In genomic region chr5:1883120-1883924, GRCh38 we compare ENCODE assay signal across 12 cellular contexts. TPM values are rescaled to one million over a fixed set of nuclear protein-coding genes. Genes with fewer than 3 reads are reported as not detected.
DNase-seq lines count a peak whose midpoint lies in the region; ATAC-seq and TF ChIP-seq lines count a peak whose summit lies in the region.
"Had no signal": no experiment of that assay in that cellular context is flagged by ENCODE, and none has a peak within 500 bp of the region (broad histone marks: within the 10 kb centered on the region; RNA-seq: fewer than 3 reads in every experiment).

No MANE protein-coding gene starts in this region.

- no CpG with 5 or more reads among the region's 78 CpGs for WGBS in iPS DF 6.9 (ENCODE audit: insufficient coverage, insufficient read length)
- WGBS in suprapubic skin: 1% methylated on average over 32 of the region's 78 CpGs

- POLR2A ChIA-PET in activated CD8-positive, alpha-beta T cell treated with anti-CD3 and anti-CD28 coated beads for 36 hours (lab: Charles Lee): no interaction called here
- POLR2A ChIA-PET in activated CD8-positive, alpha-beta T cell treated with anti-CD3 and anti-CD28 coated beads, Interleukin-2, amount 10 ng/mL, durations not matched to agents 7 days and 5 days (lab: Charles Lee): no interaction called here

- peaks cover 69% of the 10 kb centered on the region for H3K27me3 ChIP-seq in iPS DF 6.9 (ENCODE audit: control insufficient read depth, insufficient read depth, low read length)
- peaks cover 100% of the 10 kb centered on the region for H3K27me3 ChIP-seq in suprapubic skin

- peaks cover 6% of the 10 kb centered on the region for H3K4me1 Mint-ChIP-seq in activated CD8-positive, alpha-beta T cell treated with anti-CD3 and anti-CD28 coated beads for 36 hours (ENCODE audit: low read depth)
- H3K4me1 Mint-ChIP-seq in activated CD8-positive, alpha-beta T cell treated with anti-CD3 and anti-CD28 coated beads, Interleukin-2, amount 10 ng/mL, durations not matched to agents 7 days and 5 days (ENCODE audit: low read depth): peaks cover 4% of the 10 kb centered on the region
- H3K4me1 Mint-ChIP-seq in activated T-cell treated with anti-CD3 and anti-CD28 coated beads, Interleukin-2, amount 50 U/mL, for 72 hours (ENCODE audit: low read depth): peaks cover 8% of the 10 kb centered on the region

- H3K4me3 ChIP-seq in iPS DF 6.9 (ENCODE audit: low read length) (peak overlapping the region; percentile 22; the same call in 1 of the 2 replicates), suprapubic skin (peak overlapping the region; percentile 60)

- H3K27ac ChIP-seq in iPS DF 6.9 (ENCODE audit: low read length): no peak overlapping the region
- peak overlapping the region; percentile 66 for H3K27ac ChIP-seq in suprapubic skin

- intact Hi-C loops in activated CD8-positive, alpha-beta T cell treated with anti-CD3 and anti-CD28 coated beads for 36 hours (cut with micrococcal nuclease): loop anchor here (10.0 kb wide), 1 partner anchor 861 kb away; no protein-coding TSS in a partner anchor

- H3K4me1 ChIP-seq in iPS DF 6.9 (ENCODE audit: control insufficient read depth, insufficient read depth, low read length) (peaks cover 13% of the 10 kb centered on the region), suprapubic skin (peaks cover 56% of the 10 kb centered on the region)

- no peaks in the 10 kb centered on the region for H3K9me3 Mint-ChIP-seq in activated CD8-positive, alpha-beta T cell treated with anti-CD3 and anti-CD28 coated beads for 36 hours
- H3K9me3 Mint-ChIP-seq in activated CD8-positive, alpha-beta T cell treated with anti-CD3 and anti-CD28 coated beads, Interleukin-2, amount 10 ng/mL, durations not matched to agents 7 days and 5 days (ENCODE audit: insufficient read depth): no peaks in the 10 kb centered on the region
- H3K9me3 Mint-ChIP-seq in activated T-cell treated with anti-CD3 and anti-CD28 coated beads, Interleukin-2, amount 50 U/mL, for 72 hours: no peaks in the 10 kb centered on the region

- no peak for TF ChIP-seq POLR2A in suprapubic skin (IDR thresholded peaks at IDR 0.05)

- H3K27ac Mint-ChIP-seq in activated CD8-positive, alpha-beta T cell treated with anti-CD3 and anti-CD28 coated beads for 36 hours: no peak overlapping the region
- no peak overlapping the region for H3K27ac Mint-ChIP-seq in activated CD8-positive, alpha-beta T cell treated with anti-CD3 and anti-CD28 coated beads, Interleukin-2, amount 10 ng/mL, durations not matched to agents 7 days and 5 days
- H3K27ac Mint-ChIP-seq in activated T-cell treated with anti-CD3 and anti-CD28 coated beads, Interleukin-2, amount 50 U/mL, for 72 hours: no peak overlapping the region

- peaks cover 49% of the 10 kb centered on the region for H3K27me3 Mint-ChIP-seq in activated CD8-positive, alpha-beta T cell treated with anti-CD3 and anti-CD28 coated beads for 36 hours
- H3K27me3 Mint-ChIP-seq in activated CD8-positive, alpha-beta T cell treated with anti-CD3 and anti-CD28 coated beads, Interleukin-2, amount 10 ng/mL, durations not matched to agents 7 days and 5 days (ENCODE audit: low read depth): peaks cover 48% of the 10 kb centered on the region
- H3K27me3 Mint-ChIP-seq in activated T-cell treated with anti-CD3 and anti-CD28 coated beads, Interleukin-2, amount 50 U/mL, for 72 hours (ENCODE audit: low read depth): peaks cover 47% of the 10 kb centered on the region

- no peaks in the 10 kb centered on the region for H3K36me3 Mint-ChIP-seq in activated CD8-positive, alpha-beta T cell treated with anti-CD3 and anti-CD28 coated beads for 36 hours (ENCODE audit: low read depth)
- peaks cover 4% of the 10 kb centered on the region for H3K36me3 Mint-ChIP-seq in activated CD8-positive, alpha-beta T cell treated with anti-CD3 and anti-CD28 coated beads, Interleukin-2, amount 10 ng/mL, durations not matched to agents 7 days and 5 days (ENCODE audit: low read depth)
- H3K36me3 Mint-ChIP-seq in activated T-cell treated with anti-CD3 and anti-CD28 coated beads, Interleukin-2, amount 50 U/mL, for 72 hours (ENCODE audit: insufficient read depth in 2 of 2): peaks cover 0 to 3% of the 10 kb centered on the region in 2 donors

- TF ChIP-seq EP300 in suprapubic skin (IDR thresholded peaks at IDR 0.05): no peak

- CTCF ChIA-PET in activated CD8-positive, alpha-beta T cell treated with anti-CD3 and anti-CD28 coated beads for 36 hours (lab: Charles Lee): no interaction called here
- CTCF ChIA-PET in activated CD8-positive, alpha-beta T cell treated with anti-CD3 and anti-CD28 coated beads, Interleukin-2, amount 10 ng/mL, durations not matched to agents 7 days and 5 days (lab: Charles Lee): no interaction called here

- H3K4me3 Mint-ChIP-seq in activated CD8-positive, alpha-beta T cell treated with anti-CD3 and anti-CD28 coated beads for 36 hours: no peak overlapping the region
- no peak overlapping the region for H3K4me3 Mint-ChIP-seq in activated CD8-positive, alpha-beta T cell treated with anti-CD3 and anti-CD28 coated beads, Interleukin-2, amount 10 ng/mL, durations not matched to agents 7 days and 5 days
- peak overlapping the region in 1 of 2 donors; percentile 29 for H3K4me3 Mint-ChIP-seq in activated T-cell treated with anti-CD3 and anti-CD28 coated beads, Interleukin-2, amount 50 U/mL, for 72 hours

- ATAC-seq in activated CD8-positive, alpha-beta T cell treated with anti-CD3 and anti-CD28 coated beads for 36 hours: peak; percentile 54
- no peak for ATAC-seq in activated CD8-positive, alpha-beta T cell treated with anti-CD3 and anti-CD28 coated beads, Interleukin-2, amount 10 ng/mL, durations not matched to agents 7 days and 5 days
- peak; percentile 51 to 57 for ATAC-seq in activated T-cell treated with anti-CD3 and anti-CD28 coated beads, Interleukin-2, amount 50 U/mL, for 72 hours (replicated peaks in 1 of 2)

- peak; percentile 30 for DNase-seq in activated CD8-positive, alpha-beta T cell treated with anti-CD3 and anti-CD28 coated beads for 36 hours
- no peak for DNase-seq in activated CD8-positive, alpha-beta T cell treated with anti-CD3 and anti-CD28 coated beads, Interleukin-2, amount 10 ng/mL, durations not matched to agents 7 days and 5 days
- no peak for DNase-seq in activated T-cell treated with anti-CD3 and anti-CD28 coated beads, Interleukin-2, amount 50 U/mL, for 72 hours
- DNase-seq in iPS DF 6.9 (ENCODE audit: low read depth, low spot score): no peak
- DNase-seq in suprapubic skin (ENCODE audit: low spot score in 2 of 2): no peak
- DNase-seq in AML-193 (lab: John Stamatoyannopoulos, UW): no peak
- DNase-seq in amygdala (lab: John Stamatoyannopoulos, UW): no peak
- no peak for DNase-seq in stimulated activated CD4-positive, alpha-beta T cell treated with anti-CD3 and anti-CD28 coated beads, Interleukin-15, amount 100 ng/mL, for 24 hours
- DNase-seq: Calu3; NCI-H187; stimulated activated naive CD4-positive, alpha-beta T cell treated with Interleukin-2 at 50 U/mL for 16 hours had no signal

- H3K9me3 ChIP-seq in iPS DF 6.9 (ENCODE audit: control insufficient read depth, insufficient read depth, low read length) (no peaks in the 10 kb centered on the region), suprapubic skin (no peaks in the 10 kb centered on the region)

- peak; percentile 39 for TF ChIP-seq CTCF in activated CD8-positive, alpha-beta T cell treated with anti-CD3 and anti-CD28 coated beads for 36 hours (IDR thresholded peaks at IDR 0.05)
- peak in 1 of 2 donors; percentile 61 for TF ChIP-seq CTCF in suprapubic skin (IDR thresholded peaks at IDR 0.05)

- H3K36me3 ChIP-seq in iPS DF 6.9 (ENCODE audit: control insufficient read depth, insufficient read depth, low read length) (no peaks in the 10 kb centered on the region), suprapubic skin (peaks cover 17% of the 10 kb centered on the region)

RNA-seq across cellular contexts. Expression of gene IRX4, which starts 0.6 kb away (rescaled TPM):
- total RNA-seq in activated CD8-positive, alpha-beta T cell treated with anti-CD3 and anti-CD28 coated beads for 36 hours: not detected
- total RNA-seq in activated CD8-positive, alpha-beta T cell treated with anti-CD3 and anti-CD28 coated beads, Interleukin-2, amount 10 ng/mL, durations not matched to agents 7 days and 5 days: not detected
- total RNA-seq in activated T-cell treated with anti-CD3 and anti-CD28 coated beads, Interleukin-2, amount 50 U/mL, for 72 hours: not detected
- total RNA-seq in suprapubic skin: 10 to 100 TPM; 20.3 to 45.9 (median 33.5) TPM
- total RNA-seq: Calu3, mononuclear cell had no signal

Comparison
In these comparisons a context has a peak if more than half of its experiments do, and no peak if none do; other contexts are left out.
1. RNA of gene IRX4, which starts 0.6 kb away (total RNA-seq): 20.3 to 45.9 TPM in suprapubic skin; not detected in activated T-cell treated with anti-CD3 and anti-CD28 coated beads, Interleukin-2, amount 50 U/mL, for 72 hours, not detected in activated CD8-positive, alpha-beta T cell treated with anti-CD3 and anti-CD28 coated beads for 36 hours and not detected in activated CD8-positive, alpha-beta T cell treated with anti-CD3 and anti-CD28 coated beads, Interleukin-2, amount 10 ng/mL, durations not matched to agents 7 days and 5 days; every median in the first group is over 10 times any median in the second.